In genomic region chr5:138763037-138763778, GRCh38 we compare ENCODE assay signal across 16 cellular contexts. TPM values are rescaled to one million over a fixed set of nuclear protein-coding genes. Genes with fewer than 3 reads are reported as not detected.
DNase-seq lines count a peak whose midpoint lies in the region; ATAC-seq and TF ChIP-seq lines count a peak whose summit lies in the region.
"Had no signal": no experiment of that assay in that cellular context is flagged by ENCODE, and none has a peak within 500 bp of the region (broad histone marks: within the 10 kb centered on the region; RNA-seq: fewer than 3 reads in every experiment).

No MANE protein-coding gene starts in this region.

- H3K27me3 ChIP-seq in mesenchymal stem cell (ENCODE audit: control insufficient read depth in 1 of 2, insufficient read depth in 1 of 2, low read length in 2 of 2), result no peaks in the 10 kb centered on the region
- H3K27me3 ChIP-seq: BLaER1 treated with 17β-estradiol and CSF1 and Interleukin-3, amounts not matched to agents 10 nM and 100 nM had no signal

- no peak overlapping the region for H2BK12ac ChIP-seq in mesenchymal stem cell (ENCODE audit: low read length in 2 of 2)

- H3K27ac ChIP-seq in mesenchymal stem cell (ENCODE audit: low read length, poor library complexity, severe bottlenecking), result peak overlapping the region; percentile 8
- H3K27ac ChIP-seq: 22Rv1; BLaER1 treated with 17β-estradiol and CSF1 and Interleukin-3, amounts not matched to agents 10 nM and 100 nM had no signal

- H3K79me1 ChIP-seq in mesenchymal stem cell (replicated peaks; ENCODE audit: low read length, poor library complexity, severe bottlenecking), result no peaks in the 10 kb centered on the region

- TF ChIP-seq CTCF in epithelial cell of proximal tubule (conservative IDR thresholded peaks at IDR 0.05; ENCODE audit: low read depth, low read length) (no peak), type B pancreatic cell (conservative IDR thresholded peaks at IDR 0.05) (no peak)

- H2AFZ ChIP-seq in mesenchymal stem cell (ENCODE audit: low read depth, low read length), result no peak overlapping the region

- no peak overlapping the region for H2BK5ac ChIP-seq in mesenchymal stem cell (ENCODE audit: low read depth, low read length, poor library complexity, severe bottlenecking)

- no peak overlapping the region for H2BK120ac ChIP-seq in mesenchymal stem cell (ENCODE audit: low read depth, low read length)

- peaks cover 43% of the 10 kb centered on the region for H3K36me3 Mint-ChIP-seq in type B pancreatic cell

- no peaks in the 10 kb centered on the region for H3K9me3 ChIP-seq in mesenchymal stem cell (ENCODE audit: control insufficient read depth, low read length)
- H3K9me3 ChIP-seq: BLaER1 treated with 17β-estradiol and CSF1 and Interleukin-3, amounts not matched to agents 10 nM and 100 nM had no signal

- ATAC-seq in HG02885 (IDR thresholded peaks at IDR 0.05; ENCODE audit: poor library complexity, unreplicated experiment), result no peak

- H3K18ac ChIP-seq in mesenchymal stem cell (ENCODE audit: low read depth in 1 of 2, low read length in 2 of 2), result no peak overlapping the region

- H3K4me1 Mint-ChIP-seq in type B pancreatic cell (ENCODE audit: unreplicated experiment), result peaks cover 54% of the 10 kb centered on the region

- H3K4me3 Mint-ChIP-seq in type B pancreatic cell, result peak overlapping the region; percentile 65
- H3K4me3 Mint-ChIP-seq: IgD-negative memory B cell had no signal

- no peaks in the 10 kb centered on the region for H3K9me3 Mint-ChIP-seq in type B pancreatic cell

- DNase-seq in activated CD8-positive, alpha-beta memory T cell treated with anti-CD3 and anti-CD28 coated beads for 24 hours, result peak; percentile 15
- no peak for DNase-seq in activated CD8-positive, alpha-beta memory T cell treated with anti-CD3 and anti-CD28 coated beads, Interleukin-2, amount 50 U/mL, for 4 hours
- DNase-seq in epithelial cell of proximal tubule (ENCODE audit: low read depth) (no peak), mesenchymal stem cell (no peak), type B pancreatic cell (ENCODE audit: extremely low spot score, unreplicated experiment) (no peak), NCI-H82 (lab: John Stamatoyannopoulos, UW) (no peak), EL (no peak)
- DNase-seq: NCI-H1417, NCI-H1930, NCI-H2171 treated with DMSO at 0.1 percent for 48 hours, NCI-H774, SHP77 had no signal

- peaks cover 17% of the 10 kb centered on the region for H3K4me1 ChIP-seq in mesenchymal stem cell (ENCODE audit: control insufficient read depth, insufficient read depth, low read depth, low read length)

- H3K4me2 ChIP-seq in mesenchymal stem cell (ENCODE audit: low read length, poor library complexity, severe bottlenecking), result peak overlapping the region; percentile 43

- peak overlapping the region; percentile 65 for H3K27ac Mint-ChIP-seq in type B pancreatic cell

- no peak overlapping the region for H3K14ac ChIP-seq in mesenchymal stem cell (ENCODE audit: low read length in 2 of 2)

- H2BK15ac ChIP-seq in mesenchymal stem cell (ENCODE audit: low read depth, poor library complexity, severe bottlenecking), result no peak overlapping the region

- H3K4ac ChIP-seq in mesenchymal stem cell (ENCODE audit: low read depth in 1 of 2, low read length in 2 of 2), result no peak overlapping the region

- no peak overlapping the region for H4K8ac ChIP-seq in mesenchymal stem cell (ENCODE audit: low read length)

- WGBS in mesenchymal stem cell, result 97% methylated on average over 2 of the region's 3 CpGs

- peak overlapping the region; percentile 2 for H3K4me3 ChIP-seq in epithelial cell of proximal tubule (ENCODE audit: low read depth, low read length)
- H3K4me3 ChIP-seq in mesenchymal stem cell (ENCODE audit: insufficient read depth in 1 of 2, low read depth in 1 of 2, low read length in 2 of 2), result no peak overlapping the region
- H3K4me3 ChIP-seq: BLaER1 treated with 17β-estradiol and CSF1 and Interleukin-3, amounts not matched to agents 10 nM and 100 nM had no signal

- peak overlapping the region; percentile 92 for H2AK5ac ChIP-seq in mesenchymal stem cell (ENCODE audit: low read length, severe bottlenecking)

- no peak overlapping the region for H4K91ac ChIP-seq in mesenchymal stem cell (ENCODE audit: low read length)

- H3K23ac ChIP-seq in mesenchymal stem cell (ENCODE audit: low read length in 2 of 2), result no peak overlapping the region

- H3K9ac ChIP-seq in mesenchymal stem cell (ENCODE audit: low read length), result peak overlapping the region; percentile 17
- H3K9ac ChIP-seq: BLaER1 treated with 17β-estradiol and CSF1 and Interleukin-3, amounts not matched to agents 10 nM and 100 nM had no signal

- no peaks in the 10 kb centered on the region for H3K27me3 Mint-ChIP-seq in type B pancreatic cell
- H3K27me3 Mint-ChIP-seq: IgD-negative memory B cell had no signal

- peaks cover 15 to 26% of the 10 kb centered on the region in 2 experiments for H3K36me3 ChIP-seq in mesenchymal stem cell (ENCODE audit: control insufficient read depth in 1 of 2, insufficient read depth in 2 of 2, low read depth in 1 of 2, low read length in 2 of 2)

RNA-seq across cellular contexts. Expression of gene CTNNA1, which starts 10.0 kb away (rescaled TPM):
- total RNA-seq in epithelial cell of proximal tubule, result 331 and 392 TPM in 2 replicates
- 140 TPM for polyA plus RNA-seq in mesenchymal stem cell (2013, experiment 1 of 2)
- polyA plus RNA-seq in mesenchymal stem cell (2013, experiment 2 of 2), result 144 TPM
- 371 and 498 TPM in 2 replicates for total RNA-seq in type B pancreatic cell (ENCODE audit: low replicate concordance)
